Comparison of ENCODE assay signal across 26 cellular contexts in genomic region chr10:119118231-119118630, GRCh38.
"Had no signal": no experiment of that assay in that cellular context is flagged by ENCODE, and none has a peak within 500 bp of the region (broad histone marks: within the 10 kb centered on the region; RNA-seq: fewer than 3 reads in every experiment).

No MANE protein-coding gene starts in this region.

- H3K4me3 Mint-ChIP-seq: activated B cell treated with CpG ODN at 0.5 μM for 24 hours; activated CD4-positive, alpha-beta memory T cell treated with anti-CD3 and anti-CD28 coated beads for 36 hours; activated CD4-positive, alpha-beta T cell treated with anti-CD3 and anti-CD28 coated beads, Interleukin-2, amount 10 ng/mL, durations not matched to agents 24 days and 14 days; activated naive CD4-positive, alpha-beta T cell treated with anti-CD3 and anti-CD28 coated beads, Interleukin-2, amount 10 ng/mL, durations not matched to agents 7 days and 5 days; activated naive CD8-positive, alpha-beta T cell treated with anti-CD3 and anti-CD28 coated beads for 36 hours; activated T-cell treated with anti-CD3 and anti-CD28 coated beads, Interleukin-2, amount 50 U/mL, for 72 hours; T-helper 17 cell had no signal

- H3K9me3 Mint-ChIP-seq: activated B cell treated with CpG ODN at 0.5 μM for 24 hours; activated CD4-positive, alpha-beta memory T cell treated with anti-CD3 and anti-CD28 coated beads for 36 hours; activated CD4-positive, alpha-beta T cell treated with anti-CD3 and anti-CD28 coated beads, Interleukin-2, amount 10 ng/mL, durations not matched to agents 24 days and 14 days; activated naive CD4-positive, alpha-beta T cell treated with anti-CD3 and anti-CD28 coated beads, Interleukin-2, amount 10 ng/mL, durations not matched to agents 7 days and 5 days; activated naive CD8-positive, alpha-beta T cell treated with anti-CD3 and anti-CD28 coated beads for 36 hours; activated T-cell treated with anti-CD3 and anti-CD28 coated beads, Interleukin-2, amount 50 U/mL, for 72 hours; activated T-helper 2 cell treated with anti-CD3 and anti-CD28 coated beads, Interferon-gamma antibody, Interleukin-2, Interleukin-4, amounts not matched to agents 10 μg/mL and 5 μg/mL and 100 μg/mL, durations not matched to agents 14 hours and 24 hours and 36 hours had no signal

- H3K27me3 Mint-ChIP-seq: activated B cell treated with CpG ODN at 0.5 μM for 24 hours; activated CD4-positive, alpha-beta memory T cell treated with anti-CD3 and anti-CD28 coated beads for 36 hours; activated CD4-positive, alpha-beta T cell treated with anti-CD3 and anti-CD28 coated beads, Interleukin-2, amount 10 ng/mL, durations not matched to agents 24 days and 14 days; activated naive CD4-positive, alpha-beta T cell treated with anti-CD3 and anti-CD28 coated beads, Interleukin-2, amount 10 ng/mL, durations not matched to agents 7 days and 5 days; activated naive CD8-positive, alpha-beta T cell treated with anti-CD3 and anti-CD28 coated beads for 36 hours; T-helper 17 cell had no signal

- FAIRE-seq: bronchial epithelial cell, RCC 7860, TTC549 had no signal

- DNase-seq: activated B cell treated with CpG ODN at 0.5 μM for 24 hours; activated CD4-positive, alpha-beta memory T cell treated with anti-CD3 and anti-CD28 coated beads for 36 hours; activated CD4-positive, alpha-beta T cell treated with anti-CD3 and anti-CD28 coated beads for 1 hour; activated CD4-positive, alpha-beta T cell treated with anti-CD3 and anti-CD28 coated beads, Interleukin-2, amount 10 ng/mL, durations not matched to agents 24 days and 14 days; activated CD8-positive, alpha-beta memory T cell treated with anti-CD3 and anti-CD28 coated beads, Interleukin-2, amount 50 U/mL, for 4 hours; activated gamma-delta T cell treated with Interleukin-2 at 50 U/mL for 16 hours; activated naive CD4-positive, alpha-beta T cell treated with anti-CD3 and anti-CD28 coated beads, Interleukin-2, amount 10 ng/mL, durations not matched to agents 7 days and 5 days; activated naive CD8-positive, alpha-beta T cell treated with anti-CD3 and anti-CD28 coated beads for 36 hours; activated T-cell treated with anti-CD3 and anti-CD28 coated beads, Interleukin-2, amount 50 U/mL, for 72 hours; anterior cingulate cortex; central memory CD4-positive, alpha-beta T cell; NCI-H1048; NCI-H146; NCI-H187 treated with DMSO at 0.1 percent for 48 hours; NCI-H2081 treated with DMSO at 0.1 percent for 48 hours; NCI-H446; NCI-H524; NCI-H774; PC-3; SIG-M5; T-helper 17 cell; T-helper 9 cell had no signal

- H3K27ac Mint-ChIP-seq: activated B cell treated with CpG ODN at 0.5 μM for 24 hours; activated CD4-positive, alpha-beta memory T cell treated with anti-CD3 and anti-CD28 coated beads for 36 hours; activated CD4-positive, alpha-beta T cell treated with anti-CD3 and anti-CD28 coated beads, Interleukin-2, amount 10 ng/mL, durations not matched to agents 24 days and 14 days; activated naive CD4-positive, alpha-beta T cell treated with anti-CD3 and anti-CD28 coated beads, Interleukin-2, amount 10 ng/mL, durations not matched to agents 7 days and 5 days; activated naive CD8-positive, alpha-beta T cell treated with anti-CD3 and anti-CD28 coated beads for 36 hours; activated T-cell treated with anti-CD3 and anti-CD28 coated beads, Interleukin-2, amount 50 U/mL, for 72 hours; activated T-helper 2 cell treated with anti-CD3 and anti-CD28 coated beads, Interferon-gamma antibody, Interleukin-2, Interleukin-4, amounts not matched to agents 10 μg/mL and 5 μg/mL and 100 μg/mL, durations not matched to agents 14 hours and 24 hours and 36 hours; T-helper 17 cell had no signal
